ENCODE assay signal across 18 cellular contexts in the genomic region with DNA sequence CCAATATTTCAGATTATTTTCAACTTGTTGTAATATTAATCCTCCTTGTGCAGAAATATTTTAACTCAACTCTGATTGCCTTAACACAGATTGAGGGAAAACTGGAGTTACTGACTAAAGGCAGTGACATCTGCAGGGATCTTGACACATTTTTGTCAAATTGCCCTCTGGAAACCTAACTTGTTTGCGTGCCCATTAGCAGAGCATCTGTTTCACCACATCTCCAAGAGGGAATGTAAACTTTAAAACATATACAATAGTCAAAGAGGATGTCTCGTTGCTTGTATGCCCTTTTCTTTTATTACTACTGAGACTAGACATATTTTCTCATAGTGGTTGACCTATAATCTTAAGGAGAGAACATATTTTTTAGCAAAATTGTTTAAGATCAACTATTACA. TPM values are rescaled to one million over a fixed set of nuclear protein-coding genes. Genes with fewer than 3 reads are reported as not detected.
DNase-seq lines count a peak whose midpoint lies in the region; ATAC-seq, FAIRE-seq and TF ChIP-seq lines count a peak whose summit lies in the region.
"Had no signal": no experiment of that assay in that cellular context is flagged by ENCODE, and none has a peak within 500 bp of the region (broad histone marks: within the 10 kb centered on the region; RNA-seq: fewer than 3 reads in every experiment).

No MANE protein-coding gene starts in this region.

- 53% methylated on average over 2 of the region's 2 CpGs for WGBS in mammary epithelial cell (ENCODE audit: low coverage, missing lambda C conversion rate)

- no peak overlapping the region for H2AFZ ChIP-seq in mammary epithelial cell (ENCODE audit: low read depth, low read length)
- H2AFZ ChIP-seq in keratinocyte (ENCODE audit: control insufficient read depth, low read length), result no peak overlapping the region
- H2AFZ ChIP-seq in PC-3 (ENCODE audit: low read length), result no peak overlapping the region

- H3K4me1 ChIP-seq in breast epithelium (peaks cover 0 to 15% of the 10 kb centered on the region in 2 donors), mammary epithelial cell (ENCODE audit: insufficient read depth, low read length) (peaks cover 67% of the 10 kb centered on the region), keratinocyte (ENCODE audit: control insufficient read depth, extremely low read depth, insufficient read depth, low read length) (peaks cover 62% of the 10 kb centered on the region), PC-3 (ENCODE audit: insufficient read depth, low read length) (no peaks in the 10 kb centered on the region)
- H3K4me1 ChIP-seq: HAP-1 had no signal

- H3K4me3 ChIP-seq in breast epithelium (no peak overlapping the region), mammary epithelial cell (replicated peaks in 1 of 3; ENCODE audit: insufficient read depth in 1 of 3, low read depth in 2 of 3, low read length in 3 of 3) (no peak overlapping the region), keratinocyte (ENCODE audit: control insufficient read depth in 2 of 3, extremely low read depth in 1 of 3, insufficient read depth in 2 of 3, low read depth in 1 of 3, low read length in 3 of 3) (no peak overlapping the region), PC-3 (ENCODE audit: low read length) (no peak overlapping the region)
- H3K4me3 ChIP-seq: HAP-1 had no signal

- peak overlapping the region; percentile 13 to 79 for H3K27ac ChIP-seq in breast epithelium
- peak overlapping the region; percentile 73 for H3K27ac ChIP-seq in mammary epithelial cell (ENCODE audit: insufficient read depth, low read depth, low read length)
- H3K27ac ChIP-seq in keratinocyte (ENCODE audit: control insufficient read depth, insufficient read depth, low read length), result peak overlapping the region; percentile 87
- H3K27ac ChIP-seq in PC-3 (ENCODE audit: low read length), result no peak overlapping the region

- DNase-seq in breast epithelium (ENCODE audit: low spot score in 2 of 2) (no peak), MCF 10A (ENCODE audit: unreplicated experiment) (no peak), mammary epithelial cell (no peak), keratinocyte (ENCODE audit: low read depth, low spot score) (no peak), PC-3 (no peak), WTC11 (ENCODE audit: low spot score) (no peak), NCI-H1092 (lab: John Stamatoyannopoulos, UW) (no peak)
- DNase-seq: Caco-2; NCI-H510A; NK-92 treated with Interleukin-12 subunit alpha and Interleukin-12 subunit beta, amount 100 ng/mL, for 24 hours; OCI-M1; SK-N-SH had no signal

- no peak for FAIRE-seq in keratinocyte (lab: Jason Lieb, UNC)
- FAIRE-seq: A204.1, GM18507 had no signal

- no peaks in the 10 kb centered on the region for H3K9me2 ChIP-seq in PC-3 (replicated peaks; ENCODE audit: low read length)
- H3K9me2 ChIP-seq: SK-N-SH had no signal

- H3K9me3 Mint-ChIP-seq in MCF 10A (ENCODE audit: unreplicated experiment), result no peaks in the 10 kb centered on the region
- H3K9me3 Mint-ChIP-seq in WTC11, result no peaks in the 10 kb centered on the region
- H3K9me3 Mint-ChIP-seq: CD14-positive monocyte, IgD-negative memory B cell had no signal

- H3K27ac Mint-ChIP-seq in MCF 10A (ENCODE audit: low read depth, unreplicated experiment) (no peak overlapping the region), WTC11 (no peak overlapping the region)
- H3K27ac Mint-ChIP-seq: CD14-positive monocyte, IgD-negative memory B cell had no signal

- H3K36me3 Mint-ChIP-seq in MCF 10A (ENCODE audit: insufficient read depth, unreplicated experiment) (peaks cover 7% of the 10 kb centered on the region), WTC11 (no peaks in the 10 kb centered on the region)
- H3K36me3 Mint-ChIP-seq: IgD-negative memory B cell had no signal

- no TSS peak for BruUV-seq in MCF 10A (replicated peaks; lab: Mats Ljungman, UMichigan)
- BruUV-seq in mammary epithelial cell (replicated peaks; lab: Mats Ljungman, UMichigan), result no TSS peak
- no TSS peak for BruUV-seq in PC-3 (replicated peaks; lab: Mats Ljungman, UMichigan)

- TF ChIP-seq CTCF in breast epithelium (IDR thresholded peaks at IDR 0.05) (no peak), MCF 10A (IDR thresholded peaks at IDR 0.05; ENCODE audit: unreplicated experiment) (no peak), mammary epithelial cell (conservative IDR thresholded peaks at IDR 0.05 in 1 of 2, IDR thresholded peaks at IDR 0.05 in 1 of 2; ENCODE audit: extremely low read depth in 1 of 2, insufficient read depth in 1 of 2, low read depth in 1 of 2, low read length in 2 of 2) (no peak), keratinocyte (optimal IDR thresholded peaks at IDR 0.05 in 1 of 3, IDR thresholded peaks at IDR 0.05 in 1 of 3, conservative IDR thresholded peaks at IDR 0.05 in 1 of 3; ENCODE audit: extremely low read depth in 1 of 3, insufficient read depth in 2 of 3, low read length in 3 of 3) (no peak), PC-3 (conservative IDR thresholded peaks at IDR 0.05; ENCODE audit: low read depth, low read length) (no peak), WTC11 (IDR thresholded peaks at IDR 0.05) (no peak)

- H3K9me1 ChIP-seq in keratinocyte (ENCODE audit: control insufficient read depth, extremely low read depth, insufficient read depth, low read length), result no peaks in the 10 kb centered on the region

- peaks cover 24% of the 10 kb centered on the region for H3K79me2 ChIP-seq in mammary epithelial cell (ENCODE audit: insufficient read depth, low read length)
- peaks cover 1% of the 10 kb centered on the region for H3K79me2 ChIP-seq in keratinocyte (ENCODE audit: control insufficient read depth, insufficient read depth, low read length)
- no peaks in the 10 kb centered on the region for H3K79me2 ChIP-seq in PC-3 (ENCODE audit: low read length)

- H3K9ac ChIP-seq in mammary epithelial cell (ENCODE audit: insufficient read depth, low read length) (no peak overlapping the region), keratinocyte (ENCODE audit: control insufficient read depth, extremely low read depth, insufficient read depth, low read length) (peak overlapping the region; percentile 49), PC-3 (ENCODE audit: low read length) (no peak overlapping the region)
- H3K9ac ChIP-seq: SK-N-SH had no signal

- no peaks in the 10 kb centered on the region for H3K36me3 ChIP-seq in breast epithelium
- H3K36me3 ChIP-seq in mammary epithelial cell (ENCODE audit: insufficient read depth, low read length), result peaks cover 2% of the 10 kb centered on the region
- no peaks in the 10 kb centered on the region for H3K36me3 ChIP-seq in keratinocyte (ENCODE audit: control insufficient read depth in 2 of 2, extremely low read depth in 1 of 2, insufficient read depth in 2 of 2, low read length in 2 of 2)
- H3K36me3 ChIP-seq in PC-3 (ENCODE audit: low read depth, low read length), result no peaks in the 10 kb centered on the region
- H3K36me3 ChIP-seq: HAP-1 had no signal

- dilution Hi-C loops in mammary epithelial cell (cut with HindIII; ENCODE audit: low sequenced_read_pairs), result no loop called here
- dilution Hi-C loops in keratinocyte (cut with MboI; ENCODE audit: extremely low pct_ligation_motif_present, low sequenced_read_pairs), result no loop called here

- H3K4me1 Mint-ChIP-seq in MCF 10A (ENCODE audit: insufficient read depth, unreplicated experiment), result peaks cover 26% of the 10 kb centered on the region
- peaks cover 11% of the 10 kb centered on the region for H3K4me1 Mint-ChIP-seq in WTC11

- H3K4me2 ChIP-seq in mammary epithelial cell (ENCODE audit: insufficient read depth, low read depth, low read length) (peak overlapping the region; percentile 26), keratinocyte (ENCODE audit: control insufficient read depth, extremely low read depth, insufficient read depth, low read depth, low read length) (peak overlapping the region; percentile 92), PC-3 (ENCODE audit: low read length) (no peak overlapping the region)
- H3K4me2 ChIP-seq: SK-N-SH had no signal

- H3K9me3 ChIP-seq in breast epithelium (no peaks in the 10 kb centered on the region), mammary epithelial cell (replicated peaks; ENCODE audit: insufficient read depth, low read length) (no peaks in the 10 kb centered on the region), keratinocyte (ENCODE audit: control insufficient read depth, low read depth, low read length) (no peaks in the 10 kb centered on the region), PC-3 (ENCODE audit: low read length) (no peaks in the 10 kb centered on the region)
- H3K9me3 ChIP-seq: Caco-2, HAP-1, SK-N-SH had no signal

- H3K27me3 Mint-ChIP-seq in MCF 10A (ENCODE audit: insufficient read depth, unreplicated experiment), result no peaks in the 10 kb centered on the region
- H3K27me3 Mint-ChIP-seq in WTC11 (ENCODE audit: low read depth), result no peaks in the 10 kb centered on the region
- H3K27me3 Mint-ChIP-seq: IgD-negative memory B cell had no signal

- H3K4me3 Mint-ChIP-seq in MCF 10A (ENCODE audit: unreplicated experiment) (no peak overlapping the region), WTC11 (no peak overlapping the region)
- H3K4me3 Mint-ChIP-seq: CD14-positive monocyte, IgD-negative memory B cell had no signal

- in situ Hi-C loops in mammary epithelial cell (cut with MboI; ENCODE audit: low sequenced_read_pairs in 2 of 2), result no loop called here

- H3F3A ChIP-seq in PC-3 (ENCODE audit: low read length, unreplicated experiment), result no peaks in the 10 kb centered on the region

- TF ChIP-seq POLR2A in breast epithelium (IDR thresholded peaks at IDR 0.05), result no peak

- no peaks in the 10 kb centered on the region for H4K20me1 ChIP-seq in mammary epithelial cell (ENCODE audit: insufficient read depth, low read length)
- H4K20me1 ChIP-seq in keratinocyte (ENCODE audit: control insufficient read depth, extremely low read depth, insufficient read depth, low read length), result no peaks in the 10 kb centered on the region
- H4K20me1 ChIP-seq in PC-3 (ENCODE audit: low read length), result no peaks in the 10 kb centered on the region

- H3K27me3 ChIP-seq in breast epithelium (no peaks in the 10 kb centered on the region), mammary epithelial cell (ENCODE audit: insufficient read depth, low read length) (no peaks in the 10 kb centered on the region), keratinocyte (ENCODE audit: control insufficient read depth, extremely low read depth, insufficient read depth, low read length) (no peaks in the 10 kb centered on the region), PC-3 (ENCODE audit: low read length) (no peaks in the 10 kb centered on the region)

- POLR2A ChIA-PET in MCF 10A (lab: Yijun Ruan, JAX), result interaction anchor here (1.0 to 4.9 kb wide), 2 partner anchors 9 to 12 kb away, joined by 3 to 45 read pairs; a partner anchor contains a TSS
- POLR2A ChIA-PET in PC-3 (lab: Charles Lee; ENCODE audit: unreplicated experiment), result no interaction called here
- POLR2A ChIA-PET in WTC11 (lab: Charles Lee), result no interaction called here

- no peak for ATAC-seq in PC-3
- no peak for ATAC-seq in WTC11
- ATAC-seq in GM21381 (IDR thresholded peaks at IDR 0.05; ENCODE audit: unreplicated experiment), result no peak

- intact Hi-C loops in breast epithelium (cut with DNase I; ENCODE audit: low total_unique reads), result no loop called here
- intact Hi-C loops in MCF 10A (cut with micrococcal nuclease), result no loop called here
- intact Hi-C loops in mammary epithelial cell (cut with micrococcal nuclease), result no loop called here
- intact Hi-C loops in PC-3 (cut with micrococcal nuclease), result no loop called here

- CTCF ChIA-PET in MCF 10A (lab: Yijun Ruan, JAX) (interaction anchor here (5.2 kb wide), 1 partner anchor 13 kb away, joined by 34 read pairs; a partner anchor contains a TSS), mammary epithelial cell (lab: Charles Lee; ENCODE audit: low non-redundant PET) (no interaction called here), PC-3 (lab: Charles Lee) (no interaction called here), WTC11 (lab: Charles Lee) (no interaction called here)

RNA-seq across cellular contexts. Expression of a gene that starts 14.2 kb away (rescaled TPM):
- total RNA-seq in breast epithelium, result 10 to 100 TPM in 2 of 3 donors, 1 to 10 TPM in 1; 7.4 to 24.3 (median 15.5) TPM
- total RNA-seq in MCF 10A (2022), result 24.8 and 29.2 TPM in 2 replicates
- total RNA-seq in mammary epithelial cell, result 10 to 100 TPM; 13.0 to 23.8 TPM
- polyA plus RNA-seq in mammary epithelial cell, result 10.4 TPM
- 9.4 TPM for polyA minus RNA-seq in mammary epithelial cell
- 5.6 to 6.3 TPM (median 6.1 TPM) in 3 replicates for polyA plus RNA-seq in keratinocyte
- 19.5 TPM for polyA plus RNA-seq in keratinocyte (2011; ENCODE audit: low read depth)
- polyA plus RNA-seq in keratinocyte (2011; cell fraction: cytosol; rRNA removed), result 6.2 and 8.7 TPM in 2 replicates
- polyA plus RNA-seq in keratinocyte (2011; cell fraction: nucleus; rRNA removed), result 8.6 and 8.7 TPM in 2 replicates
- 8.2 and 18.1 TPM in 2 replicates for polyA plus RNA-seq in keratinocyte (2012; ENCODE audit: low replicate concordance)
- 2.2 to 3.4 TPM (median 3.2 TPM) in 3 replicates for polyA minus RNA-seq in keratinocyte
- 5.0 TPM for polyA minus RNA-seq in keratinocyte (2011; cell fraction: cytosol; rRNA and poly(A)+ RNA removed)
- polyA minus RNA-seq in keratinocyte (2011; cell fraction: nucleus; rRNA and poly(A)+ RNA removed), result 2.8 and 3.0 TPM in 2 replicates
- total RNA-seq in PC-3 (2014; rRNA removed), result 4.0 and 5.6 TPM in 2 replicates
- 2.3 to 3.4 TPM (median 2.3 TPM) in 3 replicates for total RNA-seq in WTC11 (2021)

RNA-seq across cellular contexts. Expression of a gene that starts 38.0 kb away (rescaled TPM):
- total RNA-seq in breast epithelium (10 to 100 TPM; 22.2 to 31.8 (median 22.9) TPM), MCF 10A (2022) (14.7 and 16.2 TPM in 2 replicates), mammary epithelial cell (10 to 100 TPM; 17.0 to 20.5 TPM), PC-3 (2014; rRNA removed) (8.1 and 12.0 TPM in 2 replicates), WTC11 (2021) (26.5 to 32.2 TPM (median 29.6 TPM) in 3 replicates)
- polyA plus RNA-seq in mammary epithelial cell (7.7 TPM), keratinocyte (9.5 to 19.4 TPM (median 10.6 TPM) in 3 replicates)
- polyA minus RNA-seq in mammary epithelial cell (4.7 TPM), keratinocyte (0.43 to 14.3 TPM (median 5.0 TPM) in 3 replicates)
- polyA plus RNA-seq in keratinocyte (2011; ENCODE audit: low read depth), result 22.6 TPM
- 7.4 and 12.0 TPM in 2 replicates for polyA plus RNA-seq in keratinocyte (2011; cell fraction: cytosol; rRNA removed)
- polyA plus RNA-seq in keratinocyte (2011; cell fraction: nucleus; rRNA removed), result 11.4 and 14.1 TPM in 2 replicates
- polyA plus RNA-seq in keratinocyte (2012; ENCODE audit: low replicate concordance), result 8.1 and 13.0 TPM in 2 replicates
- 6.7 TPM for polyA minus RNA-seq in keratinocyte (2011; cell fraction: cytosol; rRNA and poly(A)+ RNA removed)
- 11.9 and 21.2 TPM in 2 replicates for polyA minus RNA-seq in keratinocyte (2011; cell fraction: nucleus; rRNA and poly(A)+ RNA removed)

RNA-seq across cellular contexts. Expression of a gene that starts 50.6 kb away (rescaled TPM):
- total RNA-seq in breast epithelium (100 to 1,000 TPM in 1 of 3 donors, 10 to 100 TPM in 2; 52.0 to 180 (median 92.4) TPM), MCF 10A (2022) (19.7 and 29.0 TPM in 2 replicates), mammary epithelial cell (10 to 100 TPM; 33.7 to 71.7 TPM), PC-3 (2014; rRNA removed) (20.9 and 23.0 TPM in 2 replicates), WTC11 (2021) (4.1 to 4.8 TPM (median 4.7 TPM) in 3 replicates)
- polyA plus RNA-seq in mammary epithelial cell (21.2 TPM), keratinocyte (6.0 to 11.0 TPM (median 10.7 TPM) in 3 replicates)
- polyA minus RNA-seq in mammary epithelial cell (34.0 TPM), keratinocyte (12.5 to 16.6 TPM (median 15.6 TPM) in 3 replicates)
- polyA plus RNA-seq in keratinocyte (2011; ENCODE audit: low read depth), result 22.1 TPM
- polyA plus RNA-seq in keratinocyte (2011; cell fraction: cytosol; rRNA removed), result 6.2 and 11.0 TPM in 2 replicates
- 10.3 and 18.1 TPM in 2 replicates for polyA plus RNA-seq in keratinocyte (2011; cell fraction: nucleus; rRNA removed)
- 9.3 and 22.3 TPM in 2 replicates for polyA plus RNA-seq in keratinocyte (2012; ENCODE audit: low replicate concordance)
- polyA minus RNA-seq in keratinocyte (2011; cell fraction: cytosol; rRNA and poly(A)+ RNA removed), result 10.4 TPM
- 23.7 and 26.2 TPM in 2 replicates for polyA minus RNA-seq in keratinocyte (2011; cell fraction: nucleus; rRNA and poly(A)+ RNA removed)
